ENCODE assay signal across 36 cellular contexts in genomic region chr3:130739848-130740247, GRCh38. TPM values are rescaled to one million over a fixed set of nuclear protein-coding genes. Genes with fewer than 3 reads are reported as not detected.
DNase-seq lines count a peak whose midpoint lies in the region; ATAC-seq, FAIRE-seq and TF ChIP-seq lines count a peak whose summit lies in the region.
"Had no signal": no experiment of that assay in that cellular context is flagged by ENCODE, and none has a peak within 500 bp of the region (broad histone marks: within the 10 kb centered on the region; RNA-seq: fewer than 3 reads in every experiment).

No MANE protein-coding gene starts in this region.

- TF ChIP-seq CTCF in D721Med (IDR thresholded peaks at IDR 0.05; ENCODE audit: insufficient read depth, missing control alignments) (no peak), HEK293 (tag by site-specific recombination; IDR thresholded peaks at IDR 0.05) (no peak), Loucy (conservative IDR thresholded peaks at IDR 0.05; ENCODE audit: low read length) (no peak), GM13977 (IDR thresholded peaks at IDR 0.05; ENCODE audit: extremely low read depth, insufficient read depth, missing control alignments) (no peak), endothelial cell (IDR thresholded peaks at IDR 0.05; ENCODE audit: unreplicated experiment) (no peak)

- H3K79me2 ChIP-seq in Loucy (ENCODE audit: insufficient read depth, low read length) = peaks cover 66% of the 10 kb centered on the region

- ATAC-seq in T-helper 17 cell = no peak
- ATAC-seq: A549; CD8-positive, alpha-beta T cell had no signal

- H3K4me2 ChIP-seq in Loucy (ENCODE audit: low read depth, low read length, poor library complexity, severe bottlenecking) = peak overlapping the region; percentile 98
- H3K4me2 ChIP-seq: A549; BLaER1; BLaER1 treated with 17β-estradiol and CSF1 and Interleukin-3, amounts not matched to agents 10 nM and 100 nM had no signal

- no peak overlapping the region for H3K9ac ChIP-seq in Loucy (ENCODE audit: low read depth, low read length, poor library complexity, severe bottlenecking)
- H3K9ac ChIP-seq: BLaER1; BLaER1 treated with 17β-estradiol and CSF1 and Interleukin-3, amounts not matched to agents 10 nM and 100 nM had no signal

- H4K20me1 ChIP-seq in Loucy (ENCODE audit: insufficient read depth, low read length, poor library complexity, severe bottlenecking) = peaks cover 17% of the 10 kb centered on the region

- H3K4me1 ChIP-seq in HEK293 (ENCODE audit: control insufficient read depth, insufficient read depth, low read length) (no peaks in the 10 kb centered on the region; the same call in 1 of the 2 replicates), Loucy (ENCODE audit: insufficient read depth, low read length, poor library complexity, severe bottlenecking) (peaks cover 43% of the 10 kb centered on the region)
- H3K4me1 ChIP-seq: BE2C, Caco-2 had no signal

- H3K27ac Mint-ChIP-seq in T-helper 17 cell (peak overlapping the region; percentile 56), endothelial cell (ENCODE audit: unreplicated experiment) (no peak overlapping the region)
- H3K27ac Mint-ChIP-seq: B cell; CD4-positive, alpha-beta T cell; CD4-positive, CD25-positive, alpha-beta regulatory T cell; CD8-positive, alpha-beta T cell had no signal

- H3K27me3 ChIP-seq in Loucy (ENCODE audit: insufficient read depth, low read length, poor library complexity, severe bottlenecking) = no peaks in the 10 kb centered on the region
- H3K27me3 ChIP-seq: BE2C; BLaER1; BLaER1 treated with 17β-estradiol and CSF1 and Interleukin-3, amounts not matched to agents 10 nM and 100 nM had no signal

- no peaks in the 10 kb centered on the region for H3F3A ChIP-seq in Loucy (ENCODE audit: low read depth)

- H3K4me3 Mint-ChIP-seq in T-helper 17 cell (no peak overlapping the region), endothelial cell (ENCODE audit: unreplicated experiment) (no peak overlapping the region)
- H3K4me3 Mint-ChIP-seq: B cell; CD14-positive monocyte; CD4-positive, alpha-beta T cell; CD8-positive, alpha-beta T cell had no signal

- no peak overlapping the region for H2AFZ ChIP-seq in Loucy (ENCODE audit: low read length)

- no peaks in the 10 kb centered on the region for H3K9me3 ChIP-seq in HEK293 (ENCODE audit: control insufficient read depth, insufficient read depth, low read depth, low read length)
- H3K9me3 ChIP-seq in Loucy (ENCODE audit: insufficient read depth, low read depth, low read length) = no peaks in the 10 kb centered on the region
- H3K9me3 ChIP-seq in T-helper 17 cell (ENCODE audit: control insufficient read depth, low read length, poor library complexity, severe bottlenecking) = no peaks in the 10 kb centered on the region
- H3K9me3 ChIP-seq: A549, BE2C, BLaER1, Caco-2 had no signal

- in situ Hi-C loops in GM13977 (cut with MboI; ENCODE audit: low pct_unique_long_range_greater_than_20kb, low sequenced_read_pairs, unreplicated experiment) = no loop called here

- peak; percentile 35 for FAIRE-seq in D721Med (lab: Jason Lieb, UNC)
- FAIRE-seq: A204.1, A549 had no signal

- H3K4me3 ChIP-seq in HEK293 (ENCODE audit: low read depth, low read length) (no peak overlapping the region), Loucy (ENCODE audit: low read length, poor library complexity, severe bottlenecking) (peak overlapping the region; percentile 8)
- H3K4me3 ChIP-seq: A549; BLaER1; BLaER1 treated with 17β-estradiol and CSF1 and Interleukin-3, amounts not matched to agents 10 nM and 100 nM had no signal

- H3K36me3 ChIP-seq in HEK293 (ENCODE audit: control insufficient read depth in 2 of 2, insufficient read depth in 1 of 2, low read length in 2 of 2) = peaks cover 0 to 64% of the 10 kb centered on the region in 2 experiments; a peak in 1 of 3 replicates
- peaks cover under 1% of the 10 kb centered on the region; the same call in 1 of the 2 replicates for H3K36me3 ChIP-seq in Loucy (ENCODE audit: insufficient read depth, low read length)

- POLR2A ChIA-PET in HEK293 (lab: Yijun Ruan, JAX) = no interaction called here

- H3K36me3 Mint-ChIP-seq in T-helper 17 cell (ENCODE audit: low read depth) (peaks cover 12% of the 10 kb centered on the region), endothelial cell (ENCODE audit: low read depth, unreplicated experiment) (peaks cover 6% of the 10 kb centered on the region)

- no peak overlapping the region for H3K27ac ChIP-seq in HEK293 (ENCODE audit: extremely low read depth, low read depth, low read length)
- H3K27ac ChIP-seq: 22Rv1; A549; BLaER1; BLaER1 treated with 17β-estradiol and CSF1 and Interleukin-3, amounts not matched to agents 10 nM and 100 nM; C4-2B had no signal

- DNase-seq in D721Med (ENCODE audit: insufficient read length, low spot score) (no peak), T-helper 17 cell (no peak), glomerular visceral epithelial cell (ENCODE audit: extremely low spot score) (no peak), GM13977 (ENCODE audit: low spot score) (no peak), endothelial cell (ENCODE audit: low spot score) (no peak), occipital lobe (lab: John Stamatoyannopoulos, UW) (no peak)
- DNase-seq: 8988T; ACHN; AML-193; BE2C; C1 segment of cervical spinal cord; Caco-2; Calu3; CD4-positive, alpha-beta memory T cell; CD4-positive, alpha-beta T cell; CD4-positive, CD25-positive, alpha-beta regulatory T cell; CD8-positive, alpha-beta memory T cell; CD8-positive, alpha-beta T cell; COR-L47; DMS 273 treated with DMSO at 0.1 percent for 48 hours; DMS153; DMS53; DMS79; DMS79 treated with DMSO at 0.1 percent for 48 hours; DND-41; EL had no signal

- H3K27me3 Mint-ChIP-seq in T-helper 17 cell = no peaks in the 10 kb centered on the region
- no peaks in the 10 kb centered on the region for H3K27me3 Mint-ChIP-seq in endothelial cell (ENCODE audit: unreplicated experiment)
- H3K27me3 Mint-ChIP-seq: B cell; CD4-positive, alpha-beta memory T cell; CD4-positive, alpha-beta T cell; CD4-positive, CD25-positive, alpha-beta regulatory T cell; CD8-positive, alpha-beta memory T cell had no signal

- no peaks in the 10 kb centered on the region for H3K9me2 ChIP-seq in Loucy (replicated peaks; ENCODE audit: low read depth, low read length)

- H3K4me1 Mint-ChIP-seq in T-helper 17 cell = peaks cover 53% of the 10 kb centered on the region
- H3K4me1 Mint-ChIP-seq in endothelial cell (ENCODE audit: unreplicated experiment) = peaks cover 9% of the 10 kb centered on the region

- no peaks in the 10 kb centered on the region for H3K9me3 Mint-ChIP-seq in endothelial cell (ENCODE audit: unreplicated experiment)
- H3K9me3 Mint-ChIP-seq: CD4-positive, alpha-beta T cell; CD4-positive, CD25-positive, alpha-beta regulatory T cell; CD8-positive, alpha-beta memory T cell; CD8-positive, alpha-beta T cell had no signal

- CTCF ChIA-PET in HEK293 (lab: Yijun Ruan, JAX) = interaction anchor here (0.7 kb wide), 1 partner anchor 14 kb away, joined by 4 read pairs; no protein-coding TSS in a partner anchor

TF ChIP-seq in HEK293, 187 proteins besides CTCF, POLR2A, EP300 and RAD21:
- TF ChIP-seq, protein P1, sequence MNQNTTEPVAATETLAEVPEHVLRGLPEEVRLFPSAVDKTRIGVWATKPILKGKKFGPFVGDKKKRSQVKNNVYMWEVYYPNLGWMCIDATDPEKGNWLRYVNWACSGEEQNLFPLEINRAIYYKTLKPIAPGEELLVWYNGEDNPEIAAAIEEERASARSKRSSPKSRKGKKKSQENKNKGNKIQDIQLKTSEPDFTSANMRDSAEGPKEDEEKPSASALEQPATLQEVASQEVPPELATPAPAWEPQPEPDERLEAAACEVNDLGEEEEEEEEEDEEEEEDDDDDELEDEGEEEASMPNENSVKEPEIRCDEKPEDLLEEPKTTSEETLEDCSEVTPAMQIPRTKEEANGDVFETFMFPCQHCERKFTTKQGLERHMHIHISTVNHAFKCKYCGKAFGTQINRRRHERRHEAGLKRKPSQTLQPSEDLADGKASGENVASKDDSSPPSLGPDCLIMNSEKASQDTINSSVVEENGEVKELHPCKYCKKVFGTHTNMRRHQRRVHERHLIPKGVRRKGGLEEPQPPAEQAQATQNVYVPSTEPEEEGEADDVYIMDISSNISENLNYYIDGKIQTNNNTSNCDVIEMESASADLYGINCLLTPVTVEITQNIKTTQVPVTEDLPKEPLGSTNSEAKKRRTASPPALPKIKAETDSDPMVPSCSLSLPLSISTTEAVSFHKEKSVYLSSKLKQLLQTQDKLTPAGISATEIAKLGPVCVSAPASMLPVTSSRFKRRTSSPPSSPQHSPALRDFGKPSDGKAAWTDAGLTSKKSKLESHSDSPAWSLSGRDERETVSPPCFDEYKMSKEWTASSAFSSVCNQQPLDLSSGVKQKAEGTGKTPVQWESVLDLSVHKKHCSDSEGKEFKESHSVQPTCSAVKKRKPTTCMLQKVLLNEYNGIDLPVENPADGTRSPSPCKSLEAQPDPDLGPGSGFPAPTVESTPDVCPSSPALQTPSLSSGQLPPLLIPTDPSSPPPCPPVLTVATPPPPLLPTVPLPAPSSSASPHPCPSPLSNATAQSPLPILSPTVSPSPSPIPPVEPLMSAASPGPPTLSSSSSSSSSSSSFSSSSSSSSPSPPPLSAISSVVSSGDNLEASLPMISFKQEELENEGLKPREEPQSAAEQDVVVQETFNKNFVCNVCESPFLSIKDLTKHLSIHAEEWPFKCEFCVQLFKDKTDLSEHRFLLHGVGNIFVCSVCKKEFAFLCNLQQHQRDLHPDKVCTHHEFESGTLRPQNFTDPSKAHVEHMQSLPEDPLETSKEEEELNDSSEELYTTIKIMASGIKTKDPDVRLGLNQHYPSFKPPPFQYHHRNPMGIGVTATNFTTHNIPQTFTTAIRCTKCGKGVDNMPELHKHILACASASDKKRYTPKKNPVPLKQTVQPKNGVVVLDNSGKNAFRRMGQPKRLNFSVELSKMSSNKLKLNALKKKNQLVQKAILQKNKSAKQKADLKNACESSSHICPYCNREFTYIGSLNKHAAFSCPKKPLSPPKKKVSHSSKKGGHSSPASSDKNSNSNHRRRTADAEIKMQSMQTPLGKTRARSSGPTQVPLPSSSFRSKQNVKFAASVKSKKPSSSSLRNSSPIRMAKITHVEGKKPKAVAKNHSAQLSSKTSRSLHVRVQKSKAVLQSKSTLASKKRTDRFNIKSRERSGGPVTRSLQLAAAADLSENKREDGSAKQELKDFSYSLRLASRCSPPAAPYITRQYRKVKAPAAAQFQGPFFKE (tag by site-specific recombination; IDR thresholded peaks at IDR 0.05; ENCODE audit: borderline replicate concordance) = no peak
- no peak; the same call in 1 of the 2 replicates for TF ChIP-seq ZNF133 (tag by site-specific recombination; IDR thresholded peaks at IDR 0.05)
- no peak for TF ChIP-seq GLI2 (tag by site-specific recombination; IDR thresholded peaks at IDR 0.05; ENCODE audit: borderline replicate concordance, low read depth)
- TF ChIP-seq SETDB1 (IDR thresholded peaks at IDR 0.05; ENCODE audit: insufficient read length, low read length) = peak; percentile 16
- no peak for TF ChIP-seq ZIC2 (tag by site-specific recombination; IDR thresholded peaks at IDR 0.05)
- TF ChIP-seq ZNF529 (tag by site-specific recombination; IDR thresholded peaks at IDR 0.05; ENCODE audit: insufficient replicate concordance) = peak; percentile 98
- no peak for TF ChIP-seq ZNF776 (tag by site-specific recombination; IDR thresholded peaks at IDR 0.05; ENCODE audit: borderline replicate concordance)
- no peak for TF ChIP-seq ZBTB1 (tag by site-specific recombination; IDR thresholded peaks at IDR 0.05)

RNA-seq across cellular contexts. Expression of gene PIK3R4, which starts 6.8 kb away (rescaled TPM):
- 10 to 100 TPM; 14.6 to 15.0 TPM for total RNA-seq in T-helper 17 cell
- total RNA-seq in endothelial cell (ENCODE audit: unreplicated experiment) = 24.0 TPM
- 31.0 TPM for total RNA-seq in occipital lobe
